Comparison of ENCODE assay signal across 8 cellular contexts in genomic region chr6:26543953-26544352, GRCh38. TPM values are rescaled to one million over a fixed set of nuclear protein-coding genes. Genes with fewer than 3 reads are reported as not detected.
DNase-seq lines count a peak whose midpoint lies in the region; ATAC-seq and TF ChIP-seq lines count a peak whose summit lies in the region.
"Had no signal": no experiment of that assay in that cellular context is flagged by ENCODE, and none has a peak within 500 bp of the region (broad histone marks: within the 10 kb centered on the region; RNA-seq: fewer than 3 reads in every experiment).

No MANE protein-coding gene starts in this region.

- no peaks in the 10 kb centered on the region for H4K20me1 ChIP-seq in KMS-11 (ENCODE audit: insufficient read depth)

- H3K27ac ChIP-seq in KMS-11, result no peak overlapping the region
- no peak overlapping the region for H3K27ac ChIP-seq in body of pancreas
- H3K27ac ChIP-seq in tibial artery, result no peak overlapping the region

- no peaks in the 10 kb centered on the region for H3K36me3 ChIP-seq in KMS-11 (ENCODE audit: insufficient read depth)
- peaks cover 0 to 2% of the 10 kb centered on the region in 2 donors for H3K36me3 ChIP-seq in body of pancreas (replicated peaks in 1 of 2; ENCODE audit: insufficient read depth in 1 of 2, low read depth in 2 of 2)
- peaks cover 26 to 36% (median 32%) of the 10 kb centered on the region in 3 donors for H3K36me3 ChIP-seq in tibial artery

- TF ChIP-seq CTCF in KMS-11 (conservative IDR thresholded peaks at IDR 0.05; ENCODE audit: low read depth, low read length) (peak; percentile 44; the same call in 1 of the 2 replicates), body of pancreas (IDR thresholded peaks at IDR 0.05) (peak in 4 of 7 experiments; percentile 16 to 33 (median 20)), nephron (IDR thresholded peaks at IDR 0.05; ENCODE audit: unreplicated experiment in 3 of 3) (peak; percentile 38 to 44 (median 41)), tibial artery (IDR thresholded peaks at IDR 0.05) (peak in 1 of 2 experiments; percentile 19)

- peaks cover 43% of the 10 kb centered on the region for H3K36me3 Mint-ChIP-seq in nephron (ENCODE audit: low read depth)

- H3K79me2 ChIP-seq in KMS-11 (ENCODE audit: insufficient read depth, low read depth), result peaks cover 41% of the 10 kb centered on the region

- TF ChIP-seq POLR2A in body of pancreas (IDR thresholded peaks at IDR 0.05), result no peak

- H2AFZ ChIP-seq in KMS-11 (ENCODE audit: low read depth), result no peak overlapping the region

- 0 out of 2 replicates have a peak overlapping the region, but pooled peaks have one; percentile 10 for H3K4me2 ChIP-seq in KMS-11

- no peak overlapping the region for H3K9ac ChIP-seq in KMS-11

- ATAC-seq in body of pancreas (no peak), HG03175 (IDR thresholded peaks at IDR 0.05; ENCODE audit: unreplicated experiment) (no peak), GM19351 (IDR thresholded peaks at IDR 0.05; ENCODE audit: unreplicated experiment) (no peak)

- no peaks in the 10 kb centered on the region for H3K27me3 ChIP-seq in KMS-11 (ENCODE audit: insufficient read depth, low read depth)
- H3K27me3 ChIP-seq in body of pancreas, result no peaks in the 10 kb centered on the region
- H3K27me3 ChIP-seq in tibial artery, result no peaks in the 10 kb centered on the region

- peak overlapping the region in 2 of 3 experiments; percentile 35 to 57 for H3K4me3 Mint-ChIP-seq in nephron
- H3K4me3 Mint-ChIP-seq: T-helper 1 cell treated with Interleukin-12 subunit alpha and Interleukin-12 subunit beta and Interleukin-4 antibody, amounts not matched to agents 30 μg/mL and 1 μg/mL, for 36 hours had no signal

- H3K9me3 ChIP-seq in body of pancreas (no peaks in the 10 kb centered on the region), tibial artery (no peaks in the 10 kb centered on the region)

- H3K4me1 Mint-ChIP-seq in nephron, result peaks cover 15% of the 10 kb centered on the region

- H3K9me3 Mint-ChIP-seq in nephron, result no peaks in the 10 kb centered on the region
- H3K9me3 Mint-ChIP-seq: T-helper 1 cell treated with Interleukin-12 subunit alpha and Interleukin-12 subunit beta and Interleukin-4 antibody, amounts not matched to agents 30 μg/mL and 1 μg/mL, for 36 hours had no signal

- H3K4me3 ChIP-seq in KMS-11 (IDR thresholded peaks at IDR 0.05; ENCODE audit: insufficient read depth, low read depth, low read length) (no peak overlapping the region), body of pancreas (no peak overlapping the region), tibial artery (no peak overlapping the region)

- intact Hi-C loops in body of pancreas (cut with DNase I) (no loop called here), tibial artery (cut with DNase I; ENCODE audit: low total_unique reads) (no loop called here)

- H3K27ac Mint-ChIP-seq in nephron, result peak overlapping the region in 2 of 3 experiments; percentile 1 to 48
- H3K27ac Mint-ChIP-seq: T-helper 1 cell treated with Interleukin-12 subunit alpha and Interleukin-12 subunit beta and Interleukin-4 antibody, amounts not matched to agents 30 μg/mL and 1 μg/mL, for 36 hours had no signal

- DNase-seq in EH (ENCODE audit: low read depth), result peak; percentile 31
- DNase-seq in body of pancreas, result no peak
- no peak for DNase-seq in tibial artery

- H3K4me1 ChIP-seq in KMS-11 (ENCODE audit: low read depth, poor library complexity, severe bottlenecking), result peaks cover 24% of the 10 kb centered on the region
- peaks cover 8% of the 10 kb centered on the region for H3K4me1 ChIP-seq in body of pancreas
- peaks cover 0 to 23% (median 11%) of the 10 kb centered on the region in 4 donors for H3K4me1 ChIP-seq in tibial artery

- no peaks in the 10 kb centered on the region for H3K27me3 Mint-ChIP-seq in nephron (ENCODE audit: low read depth)

RNA-seq across cellular contexts. Expression of gene HMGN4, which starts 5.8 kb away (rescaled TPM):
- 10 to 100 TPM; 24.4 to 37.1 TPM for total RNA-seq in body of pancreas

RNA-seq across cellular contexts. Expression of gene BTN1A1, which starts 43.9 kb away (rescaled TPM):
- not detected for total RNA-seq in body of pancreas

RNA-seq across cellular contexts. Expression of gene ABT1, which starts 52.8 kb away (rescaled TPM):
- total RNA-seq in body of pancreas, result 1 to 10 TPM; 3.0 to 8.8 TPM
